ENCODE assay signal across 10 cellular contexts in genomic region chr20:12966468-12967085, GRCh38. TPM values are rescaled to one million over a fixed set of nuclear protein-coding genes. Genes with fewer than 3 reads are reported as not detected.
DNase-seq lines count a peak whose midpoint lies in the region; ATAC-seq and TF ChIP-seq lines count a peak whose summit lies in the region.
"Had no signal": no experiment of that assay in that cellular context is flagged by ENCODE, and none has a peak within 500 bp of the region (broad histone marks: within the 10 kb centered on the region; RNA-seq: fewer than 3 reads in every experiment).

No MANE protein-coding gene starts in this region.

- TF ChIP-seq EP300 in transverse colon (IDR thresholded peaks at IDR 0.05; ENCODE audit: low read depth) (no peak), sigmoid colon (IDR thresholded peaks at IDR 0.05) (no peak)

- no peak overlapping the region for H3K27ac Mint-ChIP-seq in MCF 10A (ENCODE audit: low read depth, unreplicated experiment)
- H3K27ac Mint-ChIP-seq: CD8-positive, alpha-beta T cell; dendritic cell treated with granulocyte-macrophage colony-stimulating factor and Interleukin-4, amounts not matched to agents 40 ng/mL and 50 ng/mL, for 4 days had no signal

- ATAC-seq in GM21717 (IDR thresholded peaks at IDR 0.05; ENCODE audit: unreplicated experiment), result no peak
- ATAC-seq: CD8-positive, alpha-beta T cell had no signal

- H3K27me3 Mint-ChIP-seq in MCF 10A (ENCODE audit: insufficient read depth, unreplicated experiment), result no peaks in the 10 kb centered on the region
- H3K27me3 Mint-ChIP-seq: dendritic cell treated with granulocyte-macrophage colony-stimulating factor and Interleukin-4, amounts not matched to agents 40 ng/mL and 50 ng/mL, for 4 days had no signal

- H3K4me3 ChIP-seq in breast epithelium, result no peak overlapping the region
- no peak overlapping the region for H3K4me3 ChIP-seq in transverse colon
- H3K4me3 ChIP-seq in sigmoid colon, result no peak overlapping the region

- POLR2A ChIA-PET in MCF 10A (lab: Yijun Ruan, JAX), result interaction anchor here (0.7 to 2.2 kb wide), 3 partner anchors 12 to 43 kb away, joined by 3 to 12 read pairs (median 3); no protein-coding TSS in a partner anchor

- no peaks in the 10 kb centered on the region for H3K27me3 ChIP-seq in breast epithelium
- no peaks in the 10 kb centered on the region for H3K27me3 ChIP-seq in transverse colon
- H3K27me3 ChIP-seq in sigmoid colon, result no peaks in the 10 kb centered on the region

- H3K36me3 Mint-ChIP-seq in MCF 10A (ENCODE audit: insufficient read depth, unreplicated experiment), result no peaks in the 10 kb centered on the region
- H3K36me3 Mint-ChIP-seq: CD8-positive, alpha-beta T cell had no signal

- TF ChIP-seq POLR2A in breast epithelium (IDR thresholded peaks at IDR 0.05) (no peak), transverse colon (IDR thresholded peaks at IDR 0.05) (no peak), sigmoid colon (IDR thresholded peaks at IDR 0.05) (no peak)

- H3K9me3 Mint-ChIP-seq in MCF 10A (ENCODE audit: unreplicated experiment), result no peaks in the 10 kb centered on the region
- H3K9me3 Mint-ChIP-seq: CD8-positive, alpha-beta T cell; dendritic cell treated with granulocyte-macrophage colony-stimulating factor and Interleukin-4, amounts not matched to agents 40 ng/mL and 50 ng/mL, for 4 days had no signal

- H3K27ac ChIP-seq in breast epithelium (no peak overlapping the region), transverse colon (no peak overlapping the region), sigmoid colon (no peak overlapping the region)

- CTCF ChIA-PET in MCF 10A (lab: Yijun Ruan, JAX), result interaction anchor here (0.6 to 15.3 kb wide), 37 partner anchors 11 to 1417 kb away, joined by 3 to 558 read pairs (median 4); no protein-coding TSS in a partner anchor

- H3K4me1 Mint-ChIP-seq in MCF 10A (ENCODE audit: insufficient read depth, unreplicated experiment), result no peaks in the 10 kb centered on the region

- H3K4me1 ChIP-seq in breast epithelium, result no peaks in the 10 kb centered on the region
- peaks cover 0 to 19% (median 11%) of the 10 kb centered on the region in 4 donors for H3K4me1 ChIP-seq in transverse colon
- no peaks in the 10 kb centered on the region for H3K4me1 ChIP-seq in sigmoid colon

- peak; percentile 40 for DNase-seq in MCF 10A (ENCODE audit: unreplicated experiment)
- no peak for DNase-seq in breast epithelium (ENCODE audit: low spot score in 2 of 2)
- DNase-seq in RPMI7951 (ENCODE audit: low read depth), result peak; percentile 64
- peak; percentile 11 for DNase-seq in hepatic stellate cell (ENCODE audit: low spot score)
- no peak for DNase-seq in transverse colon
- no peak for DNase-seq in OCI-M2 (lab: John Stamatoyannopoulos, UW; ENCODE audit: unreplicated experiment)
- DNase-seq in sigmoid colon, result no peak
- DNase-seq: CD8-positive, alpha-beta T cell had no signal

- in situ Hi-C loops in transverse colon (cut with MboI; ENCODE audit: low pct_ligation_motif_present in 1 of 4, low pct_unique_long_range_greater_than_20kb in 1 of 4, low sequenced_read_pairs in 3 of 4), result no loop called here

- no peaks in the 10 kb centered on the region for H3K36me3 ChIP-seq in breast epithelium
- no peaks in the 10 kb centered on the region for H3K36me3 ChIP-seq in transverse colon
- H3K36me3 ChIP-seq in sigmoid colon, result no peaks in the 10 kb centered on the region

- peak; percentile 51 for TF ChIP-seq CTCF in MCF 10A (IDR thresholded peaks at IDR 0.05; ENCODE audit: unreplicated experiment)
- TF ChIP-seq CTCF in breast epithelium (IDR thresholded peaks at IDR 0.05), result peak in 1 of 3 donors; percentile 8
- peak in 4 of 5 experiments; percentile 11 to 27 (median 22) for TF ChIP-seq CTCF in transverse colon (IDR thresholded peaks at IDR 0.05)
- no peak for TF ChIP-seq CTCF in sigmoid colon (IDR thresholded peaks at IDR 0.05)

- intact Hi-C loops in MCF 10A (cut with micrococcal nuclease) (loop anchor here (1.0 to 10.0 kb wide), 3 partner anchors 41 to 1412 kb away; no protein-coding TSS in a partner anchor), breast epithelium (cut with DNase I; ENCODE audit: low total_unique reads) (no loop called here), transverse colon (cut with DNase I; ENCODE audit: low total_unique reads) (no loop called here), sigmoid colon (cut with DNase I) (no loop called here)

- 0% methylated on average over 1 of the region's 1 CpG; no CpG with 5 or more reads in 1 of the 2 donors for WGBS in transverse colon (ENCODE audit: low coverage in 1 of 2), 2 donors
- 68 to 90% methylated on average over 1 of the region's 1 CpG for WGBS in sigmoid colon, 2 donors

- no TSS peak for BruUV-seq in MCF 10A (replicated peaks; lab: Mats Ljungman, UMichigan)

- no peak overlapping the region for H3K4me3 Mint-ChIP-seq in MCF 10A (ENCODE audit: unreplicated experiment)
- H3K4me3 Mint-ChIP-seq: CD8-positive, alpha-beta T cell; dendritic cell treated with granulocyte-macrophage colony-stimulating factor and Interleukin-4, amounts not matched to agents 40 ng/mL and 50 ng/mL, for 4 days had no signal

- H3K9me3 ChIP-seq in breast epithelium, result no peaks in the 10 kb centered on the region
- no peaks in the 10 kb centered on the region for H3K9me3 ChIP-seq in transverse colon
- no peaks in the 10 kb centered on the region for H3K9me3 ChIP-seq in sigmoid colon

RNA-seq across cellular contexts. Expression of gene SPTLC3, which starts 42.2 kb away (rescaled TPM):
- total RNA-seq in MCF 10A (2022), result 15.6 and 20.3 TPM in 2 replicates
- total RNA-seq in breast epithelium, result 10 to 100 TPM in 1 of 3 donors, 1 to 10 TPM in 2; 7.7 to 11.1 (median 7.9) TPM
- 11.4 and 16.6 TPM in 2 replicates for total RNA-seq in RPMI7951 (2014; rRNA removed; shearing (Covaris generic))
- total RNA-seq in transverse colon, result 10 to 100 TPM in 1 of 4 donors, 1 to 10 TPM in 3; 2.6 to 11.6 (median 8.8) TPM
- 1 to 10 TPM; 4.6 to 8.4 (median 5.4) TPM for total RNA-seq in sigmoid colon
- polyA plus RNA-seq in sigmoid colon, result 1 to 10 TPM in 2 of 3 donors, under 1 TPM in 1; 0.92 to 2.0 (median 1.2) TPM

Comparison
In these comparisons a context has a peak if more than half of its experiments do, and no peak if none do; other contexts are left out.
1. DNase-seq: peak in MCF 10A (single experiment), RPMI7951 (single experiment) and hepatic stellate cell (single experiment); none in breast epithelium (0 of 2), transverse colon (single experiment), OCI-M2 (single experiment) and sigmoid colon (single experiment).
2. CTCF ChIP-seq: peak in MCF 10A (single experiment) and transverse colon (4 of 5); none in sigmoid colon (0 of 4).